Comparison of ENCODE assay signal across 25 cellular contexts in the genomic region with DNA sequence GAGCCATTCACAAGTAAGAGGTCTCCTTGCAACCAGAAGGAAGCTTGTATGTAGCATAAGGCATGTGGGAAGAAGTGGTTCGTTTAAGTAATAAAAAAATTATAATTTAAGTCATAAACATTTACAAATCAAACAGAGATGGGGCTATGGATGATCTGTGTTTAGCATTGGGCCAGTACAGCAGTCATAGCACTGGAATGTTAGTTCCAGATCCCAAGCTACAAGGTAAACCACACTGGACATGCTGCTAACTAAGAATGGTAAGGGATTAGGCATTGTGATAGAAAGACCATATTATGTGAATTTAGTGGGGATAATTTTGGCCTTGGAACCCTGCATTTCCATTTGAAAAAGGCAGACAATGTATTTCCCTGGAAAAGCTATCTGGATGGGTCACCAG.
"Had no signal": no experiment of that assay in that cellular context is flagged by ENCODE, and none has a peak within 500 bp of the region (broad histone marks: within the 10 kb centered on the region; RNA-seq: fewer than 3 reads in every experiment).

No MANE protein-coding gene starts in this region.

- H3K9me3 ChIP-seq: psoas muscle, stomach, thyroid gland, upper lobe of right lung had no signal

- H3K27ac ChIP-seq: coronary artery, dorsolateral prefrontal cortex, heart left ventricle, parathyroid adenoma, psoas muscle, sigmoid colon, stomach, thyroid gland, upper lobe of right lung had no signal

- H3K79me2 ChIP-seq: parathyroid adenoma had no signal

- H3K9ac ChIP-seq: parathyroid adenoma had no signal

- ATAC-seq: activated naive CD8-positive, alpha-beta T cell treated with anti-CD3 and anti-CD28 coated beads, Interleukin-2, amount 50 U/mL, for 24 hours; activated T-helper 17 cell treated with anti-CD3 and anti-CD28 coated beads, Interleukin-2, amount 50 U/mL, for 72 hours; heart left ventricle; naive thymus-derived CD8-positive, alpha-beta T cell; psoas muscle; stimulated activated naive B cell treated with anti-CD40 and anti-IgM and Interleukin-4, amounts not matched to agents 10 μg/mL and 1 μg/mL and 100 μg/mL, for 72 hours; upper lobe of right lung; WTC11 had no signal

- H3K4me3 ChIP-seq: coronary artery, dorsolateral prefrontal cortex, heart left ventricle, psoas muscle, sigmoid colon, stomach, thyroid gland, upper lobe of right lung had no signal

- H3K4me1 ChIP-seq: parathyroid adenoma, psoas muscle, stomach, thyroid gland, upper lobe of right lung had no signal

- H3K36me3 ChIP-seq: heart left ventricle, sigmoid colon, stomach, thyroid gland, upper lobe of right lung had no signal

- H2AFZ ChIP-seq: parathyroid adenoma had no signal

- H3K27me3 ChIP-seq: dorsolateral prefrontal cortex, heart left ventricle, sigmoid colon, stomach, thyroid gland, upper lobe of right lung had no signal

- DNase-seq: activated CD4-positive, alpha-beta memory T cell treated with anti-CD3 and anti-CD28 coated beads, Interleukin-2, amount 10 ng/mL, durations not matched to agents 7 days and 5 days; activated CD4-positive, alpha-beta T cell treated with anti-CD3 and anti-CD28 coated beads for 1 hour; activated CD4-positive, alpha-beta T cell treated with anti-CD3 and anti-CD28 coated beads, Interleukin-2, amount 10 ng/mL, durations not matched to agents 7 days and 5 days; activated CD8-positive, alpha-beta memory T cell treated with anti-CD3 and anti-CD28 coated beads, Interleukin-2, amount 50 U/mL, for 48 hours; activated naive CD8-positive, alpha-beta T cell treated with anti-CD3 and anti-CD28 coated beads, Interleukin-2, amount 50 U/mL, for 24 hours; activated T-cell treated with anti-CD3 and anti-CD28 coated beads, Interleukin-2, amount 50 U/mL, for 24 hours; amygdala; dorsolateral prefrontal cortex; effector memory CD4-positive, alpha-beta T cell; heart left ventricle; naive thymus-derived CD8-positive, alpha-beta T cell; nucleus accumbens; psoas muscle; sigmoid colon; stimulated activated CD4-positive, alpha-beta T cell treated with anti-CD3 and anti-CD28 coated beads, Interleukin-15, amount 100 ng/mL, for 24 hours; stimulated activated CD4-positive, alpha-beta T cell treated with anti-CD3 and anti-CD28 coated beads, Interleukin-2, amount 100 ng/mL, for 24 hours; stimulated activated naive B cell treated with anti-CD40 and anti-IgM and Interleukin-4, amounts not matched to agents 10 μg/mL and 1 μg/mL and 100 μg/mL, for 72 hours; stomach; T-helper 2 cell; thyroid gland; upper lobe of right lung had no signal
